22 cellular contexts compared by ENCODE assay signal in the genomic region with DNA sequence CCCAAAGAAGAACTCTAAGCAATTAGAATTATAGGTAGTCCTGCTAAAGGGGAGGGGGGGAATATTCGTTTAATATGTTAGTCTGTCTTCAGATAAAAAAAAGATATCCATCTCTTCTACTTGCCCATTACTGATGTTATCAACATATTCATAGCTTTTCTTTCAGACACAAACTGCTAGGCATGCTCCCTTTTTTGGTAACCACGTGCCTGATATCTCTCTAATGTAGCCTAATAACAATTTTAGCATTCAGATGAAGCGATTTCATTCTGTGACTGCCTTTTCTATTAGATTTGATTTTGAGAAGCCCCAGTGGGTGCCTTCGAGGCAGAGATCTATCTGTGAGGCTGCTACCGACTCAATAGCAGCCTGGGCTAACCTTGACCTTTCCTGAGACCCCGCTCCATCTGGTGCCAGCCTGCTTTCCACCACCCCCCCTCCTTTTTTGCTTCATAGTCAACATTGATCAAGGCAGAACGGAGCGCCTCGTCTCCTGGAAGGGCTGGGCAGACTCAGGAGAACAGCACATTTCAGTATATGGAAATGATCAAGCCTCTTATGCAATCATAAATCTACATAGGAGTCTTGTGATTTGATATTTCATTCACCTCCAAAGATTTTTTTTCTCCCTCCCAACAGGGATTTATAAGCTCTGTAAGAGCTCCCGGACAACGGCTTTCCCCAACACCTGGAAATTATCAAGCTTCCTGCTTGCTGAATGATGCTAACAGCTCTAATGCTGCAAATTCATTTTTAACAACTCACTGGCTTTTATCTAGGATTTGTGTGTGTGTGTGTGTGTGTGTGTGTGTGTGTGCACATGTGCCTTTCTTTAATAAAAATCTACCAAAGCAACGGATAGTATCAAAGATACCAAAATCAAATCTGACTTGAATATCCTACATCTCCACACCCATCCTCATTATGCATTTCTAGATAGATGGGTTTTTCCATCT. TPM values are rescaled to one million over a fixed set of nuclear protein-coding genes. Genes with fewer than 3 reads are reported as not detected.
A peak's percentile ranks its signal among the peaks of the same experiment; 100 is the strongest.
DNase-seq lines count a peak whose midpoint lies in the region; ATAC-seq and TF ChIP-seq lines count a peak whose summit lies in the region.
"Had no signal": no experiment of that assay in that cellular context is flagged by ENCODE, and none has a peak within 500 bp of the region (broad histone marks: within the 10 kb centered on the region; RNA-seq: fewer than 3 reads in every experiment).

No MANE protein-coding gene starts in this region.

- H3K36me3 Mint-ChIP-seq in H9 (ENCODE audit: insufficient read depth in 1 of 3, low read depth in 3 of 3) (no peaks in the 10 kb centered on the region), WTC11 (no peaks in the 10 kb centered on the region)
- H3K36me3 Mint-ChIP-seq: activated naive CD8-positive, alpha-beta T cell; CD8-positive, alpha-beta T cell; stimulated activated naive B cell treated with anti-CD40 and anti-IgM and Interleukin-4, amounts not matched to agents 10 μg/mL and 1 μg/mL and 100 μg/mL, for 72 hours had no signal

- H3K4me2 ChIP-seq in H9 (ENCODE audit: insufficient read depth, insufficient read length, low read length) = peak overlapping the region; percentile 95

- DNase-seq in H9 = no peak
- peak; percentile 34 for DNase-seq in NCI-H2171 (lab: John Stamatoyannopoulos, UW)
- peak; percentile 26 for DNase-seq in WTC11 (ENCODE audit: low spot score)
- DNase-seq in mucosa of gallbladder (ENCODE audit: low spot score) = no peak
- no peak for DNase-seq in stimulated activated CD4-positive, alpha-beta T cell treated with anti-CD3 and anti-CD28 coated beads, Interleukin-4, amount 100 ng/mL, for 24 hours
- no peak for DNase-seq in RWPE1 (ENCODE audit: low spot score)
- DNase-seq: activated CD4-positive, alpha-beta T cell treated with anti-CD3 and anti-CD28 coated beads for 4 hours; CD8-positive, alpha-beta T cell; effector memory CD4-positive, alpha-beta T cell; GOT3; Karpas-422; left lung; NCI-H1048; NCI-H2081 treated with DMSO at 0.1 percent for 48 hours; NK-92 treated with Interleukin-12 subunit alpha and Interleukin-12 subunit beta, amount 100 ng/mL, for 24 hours; stimulated activated CD4-positive, alpha-beta T cell treated with anti-CD3 and anti-CD28 coated beads, Interleukin-1b, Interleukin-23, amount 100 ng/mL, for 48 hours; stimulated activated naive B cell treated with anti-CD40 and anti-IgM and Interleukin-4, amounts not matched to agents 10 μg/mL and 1 μg/mL and 100 μg/mL, for 72 hours; thyroid gland had no signal

- no peak overlapping the region for H2BK12ac ChIP-seq in H9 (ENCODE audit: insufficient read length, low read depth, low read length)

- H3K4ac ChIP-seq in H9 (ENCODE audit: low read depth, low read length) = no peak overlapping the region

- no peak overlapping the region for H3K4me3 ChIP-seq in mesodermal cell (ENCODE audit: extremely low read depth, insufficient read depth, low read length, poor library complexity, severe bottlenecking)
- H3K4me3 ChIP-seq: left lung, thyroid gland had no signal

- H2BK5ac ChIP-seq in H9 (ENCODE audit: insufficient read length, low read length) = no peak overlapping the region

- no peak overlapping the region for H2BK15ac ChIP-seq in H9 (ENCODE audit: low read depth, low read length)

- no peaks in the 10 kb centered on the region for H3K79me2 ChIP-seq in H9 (ENCODE audit: insufficient read depth, low read length)

- H3K56ac ChIP-seq in H9 (ENCODE audit: insufficient read length, low read depth, low read length) = no peak overlapping the region

- no peaks in the 10 kb centered on the region for H4K20me1 ChIP-seq in H9 (ENCODE audit: control insufficient read depth, insufficient read depth, insufficient read length)

- H3K27ac Mint-ChIP-seq in H9 = no peak overlapping the region
- no peak overlapping the region for H3K27ac Mint-ChIP-seq in WTC11
- H3K27ac Mint-ChIP-seq: activated naive CD8-positive, alpha-beta T cell; CD8-positive, alpha-beta T cell; stimulated activated naive B cell treated with anti-CD40 and anti-IgM and Interleukin-4, amounts not matched to agents 10 μg/mL and 1 μg/mL and 100 μg/mL, for 72 hours had no signal

- H3K4me3 Mint-ChIP-seq in H9 = no peak overlapping the region
- H3K4me3 Mint-ChIP-seq in WTC11 = no peak overlapping the region
- H3K4me3 Mint-ChIP-seq: activated naive CD8-positive, alpha-beta T cell; CD8-positive, alpha-beta T cell; neural crest cell; stimulated activated naive B cell treated with anti-CD40 and anti-IgM and Interleukin-4, amounts not matched to agents 10 μg/mL and 1 μg/mL and 100 μg/mL, for 72 hours had no signal

- H2AK5ac ChIP-seq in H9 (ENCODE audit: insufficient read length, low read length) = no peak overlapping the region

- no peak overlapping the region for H2AFZ ChIP-seq in H9 (ENCODE audit: low read length)

- no peak overlapping the region for H3K27ac ChIP-seq in H9 (ENCODE audit: insufficient read length, low read depth, low read length)
- peak overlapping the region; percentile 72 for H3K27ac ChIP-seq in mesodermal cell (ENCODE audit: low read depth, low read length, severe bottlenecking)
- H3K27ac ChIP-seq in RWPE1 = no peak overlapping the region
- H3K27ac ChIP-seq: left lung, SK-N-MC, thyroid gland had no signal

- H3K9me3 Mint-ChIP-seq in H9 (no peaks in the 10 kb centered on the region), WTC11 (no peaks in the 10 kb centered on the region)
- H3K9me3 Mint-ChIP-seq: CD8-positive, alpha-beta T cell; neural crest cell; stimulated activated naive B cell treated with anti-CD40 and anti-IgM and Interleukin-4, amounts not matched to agents 10 μg/mL and 1 μg/mL and 100 μg/mL, for 72 hours had no signal

- H3K18ac ChIP-seq in H9 (ENCODE audit: insufficient read length, low read depth, low read length) = no peak overlapping the region

- CTCF ChIA-PET in WTC11 (lab: Charles Lee) = interaction anchor here (0.9 to 3.9 kb wide), 7 partner anchors 7 to 106 kb away, joined by 3 to 35 read pairs (median 11); a partner anchor contains a TSS
- CTCF ChIA-PET in RWPE1 (lab: Yijun Ruan, JAX) = interaction anchor here (0.6 to 1.6 kb wide), 2 partner anchors 13 to 1374 kb away, joined by 3 to 4 read pairs; no protein-coding TSS in a partner anchor

- no peaks in the 10 kb centered on the region for H3K9me3 ChIP-seq in H9 (ENCODE audit: control insufficient read depth, low read depth, low read length)
- no peaks in the 10 kb centered on the region for H3K9me3 ChIP-seq in mesodermal cell (ENCODE audit: control insufficient read depth, low read length)
- H3K9me3 ChIP-seq: left lung, thyroid gland had no signal

- no peak overlapping the region for H3K23ac ChIP-seq in H9 (ENCODE audit: insufficient read length, low read depth, low read length)

- peaks cover 11% of the 10 kb centered on the region for H3K23me2 ChIP-seq in H9 (ENCODE audit: insufficient read length, low read depth, low read length, poor library complexity, severe bottlenecking)

- no peak overlapping the region for H2BK120ac ChIP-seq in H9 (ENCODE audit: low read depth, low read length, poor library complexity, severe bottlenecking)

- TF ChIP-seq CTCF in H9 (conservative IDR thresholded peaks at IDR 0.05) = no peak
- TF ChIP-seq CTCF in WTC11 (IDR thresholded peaks at IDR 0.05) = no peak
- TF ChIP-seq CTCF in RWPE1 (conservative IDR thresholded peaks at IDR 0.05; ENCODE audit: low read depth) = no peak

- H3K9ac ChIP-seq in H9 (ENCODE audit: extremely low read depth, insufficient read length, low read length) = no peak overlapping the region

- no peak overlapping the region for H3T11ph ChIP-seq in H9 (ENCODE audit: low read length)

- H3K79me1 ChIP-seq in H9 (ENCODE audit: insufficient read depth, low read depth, low read length, poor library complexity, severe bottlenecking) = no peaks in the 10 kb centered on the region

- H4K91ac ChIP-seq in H9 (ENCODE audit: insufficient read length, low read depth, low read length) = no peak overlapping the region

- H3K27me3 ChIP-seq in H9 (ENCODE audit: insufficient read depth, low read length) = peaks cover 2% of the 10 kb centered on the region; the same call in 1 of the 2 replicates

- H3K4me1 Mint-ChIP-seq in H9 (peaks cover 15 to 18% of the 10 kb centered on the region in 2 experiments), WTC11 (peaks cover 18% of the 10 kb centered on the region)
- H3K4me1 Mint-ChIP-seq: neural crest cell had no signal

- no peaks in the 10 kb centered on the region for H3K36me3 ChIP-seq in mesodermal cell (ENCODE audit: control insufficient read depth, insufficient read depth, low read length)
- H3K36me3 ChIP-seq: left lung, thyroid gland had no signal

- no peak overlapping the region for H4K8ac ChIP-seq in H9 (replicated peaks; ENCODE audit: insufficient read length, low read depth, low read length)

- H3K27me3 Mint-ChIP-seq in H9 (ENCODE audit: low read depth) = peaks cover under 1% of the 10 kb centered on the region
- H3K27me3 Mint-ChIP-seq in WTC11 (ENCODE audit: low read depth) = peaks cover 9% of the 10 kb centered on the region

- POLR2A ChIA-PET in WTC11 (lab: Charles Lee) (no interaction called here), RWPE1 (lab: Yijun Ruan, JAX; ENCODE audit: low non-redundant PET) (no interaction called here)

- peak; percentile 16; the same call in 1 of the 2 replicates for ATAC-seq in WTC11
- ATAC-seq: CD8-positive, alpha-beta T cell; left lung had no signal

- WGBS in H9 (ENCODE audit: extremely low coverage, insufficient read length, low lambda C conversion rate) = no CpG with 5 or more reads among the region's 12 CpGs
- 50 to 54% methylated on average over 5 to 7 of the region's 12 CpGs for WGBS in mesodermal cell (ENCODE audit: insufficient coverage in 2 of 2), 2 experiments

- no peak overlapping the region for H4K5ac ChIP-seq in H9 (ENCODE audit: insufficient read length, low read depth, low read length)

- H3K14ac ChIP-seq in H9 (ENCODE audit: insufficient read depth, low read length) = no peak overlapping the region

- no peak overlapping the region for H2BK20ac ChIP-seq in H9 (ENCODE audit: low read depth, low read length, poor library complexity, severe bottlenecking)

- peaks cover 3% of the 10 kb centered on the region; the same call in 1 of the 2 replicates for H3K4me1 ChIP-seq in H9 (ENCODE audit: insufficient read depth, low read length)
- peaks cover 42% of the 10 kb centered on the region for H3K4me1 ChIP-seq in mesodermal cell (ENCODE audit: control insufficient read depth, insufficient read depth, low read length, poor library complexity, severe bottlenecking)

TF ChIP-seq in WTC11, 78 proteins besides CTCF, POLR2A, EP300 and RAD21 (continues in another document):
- TF ChIP-seq FOXK1 (CRISPR knock-in tag; IDR thresholded peaks at IDR 0.05) = no peak

RNA-seq across cellular contexts. Expression of a gene that starts 14.7 kb away (rescaled TPM):
- total RNA-seq in H9 (2021) = 91.4 and 92.7 TPM in 2 replicates
- total RNA-seq in WTC11 (2021) = 45.0 to 53.2 TPM (median 46.8 TPM) in 3 replicates
- polyA plus RNA-seq in mesodermal cell (2013, experiment 1 of 2) = 11.3 TPM
- polyA plus RNA-seq in mesodermal cell (2013, experiment 2 of 2) = 11.6 TPM
- 21.3 TPM for total RNA-seq in mucosa of gallbladder

Comparison
In these comparisons a context has a peak if more than half of its experiments do, and no peak if none do; other contexts are left out.
1. DNase-seq: peak in NCI-H2171 (single experiment) and WTC11 (single experiment); none in H9 (single experiment), mucosa of gallbladder (single experiment), stimulated activated CD4-positive, alpha-beta T cell treated with anti-CD3 and anti-CD28 coated beads, Interleukin-4, amount 100 ng/mL, for 24 hours (single experiment) and RWPE1 (single experiment).